2 cellular contexts compared by ENCODE assay signal in genomic region chr22:46224044-46224746, GRCh38.
TF ChIP-seq lines count a peak whose summit lies in the region.

No MANE protein-coding gene starts in this region.

TF ChIP-seq in K562, 482 proteins besides CTCF, POLR2A, EP300 and RAD21:
- TF ChIP-seq RBFOX2 (IDR thresholded peaks at IDR 0.05; ENCODE audit: low read depth, low read length) (peak; percentile 28; the same call in 1 of the 2 replicates), E2F5 (CRISPR knock-in tag; IDR thresholded peaks at IDR 0.05) (no peak), NFIC (IDR thresholded peaks at IDR 0.05) (peak; percentile 48), EP400 (IDR thresholded peaks at IDR 0.05) (peak; percentile 35; the same call in 1 of the 2 replicates)

TF ChIP-seq in liver, 16 proteins besides CTCF, POLR2A, EP300 and RAD21:
- no peak for TF ChIP-seq YY1 (IDR thresholded peaks at IDR 0.05)
- peak in 1 of 2 donors; percentile 74 for TF ChIP-seq RXRA (IDR thresholded peaks at IDR 0.05)
- peak in 1 of 2 donors; percentile 43 for TF ChIP-seq JUND (IDR thresholded peaks at IDR 0.05)
- TF ChIP-seq FOXA2 (IDR thresholded peaks at IDR 0.05): no peak
- TF ChIP-seq NR2F2 (IDR thresholded peaks at IDR 0.05): no peak
- TF ChIP-seq HNF4A (conservative IDR thresholded peaks at IDR 0.05): peak in 1 of 2 donors; percentile 48
